Comparison of ENCODE assay signal across 15 cellular contexts in the genomic region with DNA sequence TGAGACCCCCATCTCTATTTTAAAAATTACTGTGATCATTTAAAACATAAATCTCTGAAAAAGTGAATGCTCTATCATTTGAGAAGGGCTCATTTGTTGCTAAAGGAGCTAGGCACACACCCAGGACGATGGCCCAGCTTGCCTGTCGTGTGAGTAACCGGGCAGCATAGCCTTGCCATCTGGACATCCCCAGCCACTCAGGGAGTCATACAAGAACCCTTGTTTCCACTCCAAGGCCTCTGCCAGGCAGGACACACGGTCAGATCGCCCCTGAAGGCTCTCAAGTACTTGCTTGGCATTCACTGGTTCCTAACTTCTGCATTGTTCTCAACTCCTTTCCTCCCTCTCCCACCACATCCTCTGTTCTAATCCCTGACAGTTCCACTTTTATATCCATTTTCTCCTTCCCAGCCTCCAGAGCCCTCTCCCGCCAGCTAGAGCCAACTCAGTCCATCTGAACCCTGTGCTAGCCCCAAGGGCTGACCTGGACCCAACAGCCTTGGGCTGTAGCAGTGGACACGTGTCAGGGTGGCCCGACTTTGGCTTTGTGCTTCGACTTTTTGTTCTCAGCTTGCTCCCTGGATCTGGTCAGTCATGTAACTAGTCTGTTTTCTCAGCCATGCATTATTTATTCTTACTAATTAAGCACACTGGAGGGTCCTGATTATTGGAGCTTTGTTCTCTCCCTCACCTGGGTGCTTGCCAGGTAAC. TPM values are rescaled to one million over a fixed set of nuclear protein-coding genes. Genes with fewer than 3 reads are reported as not detected.
A peak's percentile ranks its signal among the peaks of the same experiment; 100 is the strongest.
DNase-seq lines count a peak whose midpoint lies in the region; ATAC-seq, FAIRE-seq and TF ChIP-seq lines count a peak whose summit lies in the region.
"Had no signal": no experiment of that assay in that cellular context is flagged by ENCODE, and none has a peak within 500 bp of the region (broad histone marks: within the 10 kb centered on the region; RNA-seq: fewer than 3 reads in every experiment).

No MANE protein-coding gene starts in this region.

- WGBS in HepG2 (ENCODE audit: low lambda C conversion rate), result 32% methylated on average over 9 of the region's 9 CpGs
- WGBS in sigmoid colon, 2 donors, result 90 to 93% methylated on average over 9 of the region's 9 CpGs

- H3K4me2 ChIP-seq in PC-9 (peak overlapping the region; percentile 97), HepG2 (ENCODE audit: low read depth, low read length) (peak overlapping the region; percentile 93)

- H3K4me1 ChIP-seq in PC-9 (replicated peaks; ENCODE audit: insufficient read depth) (peaks cover 47% of the 10 kb centered on the region), HepG2 (ENCODE audit: insufficient read depth, low read length) (peaks cover 22% of the 10 kb centered on the region), sigmoid colon (no peaks in the 10 kb centered on the region)

- DNase-seq in DMS79 treated with DMSO at 0.1 percent for 48 hours (lab: John Stamatoyannopoulos, UW) (peak; percentile 9), PC-9 (no peak), HepG2 (ENCODE audit: low spot score) (no peak), sigmoid colon (peak; percentile 50), inferior parietal cortex (ENCODE audit: extremely low spot score) (no peak)
- DNase-seq: activated CD4-positive, alpha-beta T cell treated with anti-CD3 and anti-CD28 coated beads, Interleukin-2, amount 50 U/mL, for 4 hours; activated T-cell treated with anti-CD3 and anti-CD28 coated beads, Interleukin-2, amount 50 U/mL, for 4 hours; NCI-H2171; NCI-H774; occipital lobe; stimulated activated CD4-positive, alpha-beta T cell treated with anti-CD3 and anti-CD28 coated beads, Interleukin-2, amount 100 ng/mL, for 24 hours had no signal

- BruUV-seq in PC-9 (replicated peaks; lab: Mats Ljungman, UMichigan) (TSS peak; percentile 86), HepG2 (replicated peaks; lab: Mats Ljungman, UMichigan) (no TSS peak)

- TF ChIP-seq POLR2A in HepG2 (IDR thresholded peaks at IDR 0.05; ENCODE audit: insufficient read depth in 1 of 2, low read depth in 2 of 2, low read length in 2 of 2) (no peak), sigmoid colon (IDR thresholded peaks at IDR 0.05) (no peak)

- TF ChIP-seq CTCF in PC-9 (conservative IDR thresholded peaks at IDR 0.05) (no peak), HepG2 (CRISPR knock-in tag; IDR thresholded peaks at IDR 0.05) (no peak), sigmoid colon (IDR thresholded peaks at IDR 0.05) (no peak)

- peak overlapping the region; percentile 87 for H3K27ac ChIP-seq in PC-9
- H3K27ac ChIP-seq in HepG2 (ENCODE audit: extremely low read length, insufficient read depth, low read length), result no peak overlapping the region
- H3K27ac ChIP-seq in sigmoid colon, result no peak overlapping the region
- H3K27ac ChIP-seq: dorsolateral prefrontal cortex had no signal

- H3F3A ChIP-seq in PC-9 (ENCODE audit: insufficient read depth, low read depth), result peaks cover 37% of the 10 kb centered on the region

- in situ Hi-C loops in HepG2 (cut with HindIII; ENCODE audit: extremely low pct_ligation_motif_present, low pct_unique_long_range_greater_than_20kb), result no loop called here

- no peaks in the 10 kb centered on the region for H3K9me3 ChIP-seq in PC-9 (ENCODE audit: insufficient read depth, low read depth)
- H3K9me3 ChIP-seq in HepG2 (ENCODE audit: low read length), result no peaks in the 10 kb centered on the region
- H3K9me3 ChIP-seq in sigmoid colon, result no peaks in the 10 kb centered on the region
- H3K9me3 ChIP-seq: Peyer's patch had no signal

- TF ChIP-seq RAD21 in HepG2 (CRISPR knock-in tag; IDR thresholded peaks at IDR 0.05), result no peak

- no peak overlapping the region for H3K9ac ChIP-seq in HepG2 (ENCODE audit: insufficient read depth, low read depth, low read length)

- intact Hi-C loops in PC-9 (cut with micrococcal nuclease; ENCODE audit: unreplicated experiment), result loop anchor here (1.0 kb wide), 1 partner anchor 15 kb away; no protein-coding TSS in a partner anchor
- intact Hi-C loops in HepG2 (cut with micrococcal nuclease; ENCODE audit: unreplicated experiment), result no loop called here
- intact Hi-C loops in sigmoid colon (cut with DNase I), result no loop called here

- FAIRE-seq in HepG2 (lab: Jason Lieb, UNC), result no peak

- H3K36me3 ChIP-seq in PC-9 (ENCODE audit: low read depth), result no peaks in the 10 kb centered on the region
- H3K36me3 ChIP-seq in HepG2 (replicated peaks in 1 of 2; ENCODE audit: control insufficient read depth in 1 of 2, insufficient read depth in 2 of 2, low read length in 2 of 2), result no peaks in the 10 kb centered on the region
- H3K36me3 ChIP-seq in sigmoid colon, result no peaks in the 10 kb centered on the region
- H3K36me3 ChIP-seq: Peyer's patch had no signal

- ATAC-seq in HepG2, result peak; percentile 17; the same call in 2 of the 3 replicates
- no peak for ATAC-seq in HG03025 (IDR thresholded peaks at IDR 0.05; ENCODE audit: low FRiP score, unreplicated experiment)
- no peak for ATAC-seq in GM19463 (IDR thresholded peaks at IDR 0.05; ENCODE audit: unreplicated experiment)
- ATAC-seq: activated T-cell treated with anti-CD3 and anti-CD28 coated beads, Interleukin-2, amount 50 U/mL, for 4 hours had no signal

- H3K79me2 ChIP-seq in PC-9 (ENCODE audit: low read depth) (peaks cover 13% of the 10 kb centered on the region; the same call in 1 of the 2 replicates), HepG2 (ENCODE audit: insufficient read depth, low read length) (no peaks in the 10 kb centered on the region)

- H3K9me2 ChIP-seq in PC-9 (ENCODE audit: insufficient read depth), result no peaks in the 10 kb centered on the region

- CTCF ChIA-PET in PC-9 (lab: Charles Lee), result no interaction called here
- CTCF ChIA-PET in HepG2 (lab: Yijun Ruan, JAX; ENCODE audit: low intra/inter-chr PET ratio, low total read pairs), result no interaction called here

- H2AFZ ChIP-seq in PC-9, result peak overlapping the region; percentile 73
- H2AFZ ChIP-seq in HepG2 (ENCODE audit: low read length), result no peak overlapping the region

- H4K20me1 ChIP-seq in PC-9 (ENCODE audit: insufficient read depth) (no peaks in the 10 kb centered on the region), HepG2 (ENCODE audit: insufficient read depth, low read length) (no peaks in the 10 kb centered on the region)

- TF ChIP-seq EP300 in HepG2 (IDR thresholded peaks at IDR 0.05; ENCODE audit: low read depth in 2 of 2, low read length in 2 of 2), result no peak
- TF ChIP-seq EP300 in HepG2 (CRISPR knock-in tag; IDR thresholded peaks at IDR 0.05; ENCODE audit: borderline replicate concordance), result no peak
- no peak for TF ChIP-seq EP300 in sigmoid colon (IDR thresholded peaks at IDR 0.05)

- POLR2A ChIA-PET in PC-9 (lab: Charles Lee; ENCODE audit: unreplicated experiment), result no interaction called here
- POLR2A ChIA-PET in HepG2 (lab: Yijun Ruan, JAX), result no interaction called here

- H3K27me3 ChIP-seq in PC-9 (ENCODE audit: insufficient read depth, low read depth) (no peaks in the 10 kb centered on the region), HepG2 (ENCODE audit: control insufficient read depth in 1 of 2, insufficient read depth in 2 of 2, low read length in 2 of 2) (peaks cover 2 to 12% of the 10 kb centered on the region in 2 experiments; a peak in 2 of 5 replicates), sigmoid colon (no peaks in the 10 kb centered on the region)
- H3K27me3 ChIP-seq: Peyer's patch had no signal

- peak overlapping the region; percentile 54 for H3K4me3 ChIP-seq in PC-9
- H3K4me3 ChIP-seq in HepG2 (replicated peaks in 1 of 3; ENCODE audit: insufficient read depth in 1 of 3, low read depth in 2 of 3, low read length in 3 of 3), result no peak overlapping the region
- H3K4me3 ChIP-seq in sigmoid colon, result no peak overlapping the region
- H3K4me3 ChIP-seq: dorsolateral prefrontal cortex, Peyer's patch had no signal

TF ChIP-seq in HepG2, 621 proteins besides CTCF, POLR2A, EP300 and RAD21 (continues in another document):
- TF ChIP-seq, protein P1, sequence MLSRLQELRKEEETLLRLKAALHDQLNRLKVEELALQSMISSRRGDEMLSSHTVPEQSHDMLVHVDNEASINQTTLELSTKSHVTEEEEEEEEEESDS (CRISPR knock-in tag; IDR thresholded peaks at IDR 0.05; ENCODE audit: borderline replicate concordance), result no peak
- no peak for TF ChIP-seq STAG1 (CRISPR knock-in tag; IDR thresholded peaks at IDR 0.05)
- TF ChIP-seq MAFK (conservative IDR thresholded peaks at IDR 0.05 in 1 of 2, IDR thresholded peaks at IDR 0.05 in 1 of 2; ENCODE audit: low read length in 2 of 2), result no peak
- no peak for TF ChIP-seq LCORL (IDR thresholded peaks at IDR 0.05)
- TF ChIP-seq LCORL (CRISPR knock-in tag; IDR thresholded peaks at IDR 0.05), result 0 out of 2 replicates have a peak, but pooled peaks have one; percentile 49
- 0 out of 2 replicates have a peak, but pooled peaks have one; percentile 31 for TF ChIP-seq ZSCAN29 (CRISPR knock-in tag; conservative IDR thresholded peaks at IDR 0.05)

RNA-seq across cellular contexts. Expression of a gene that starts 15.7 kb away (rescaled TPM):
- 231 and 240 TPM in 2 replicates for total RNA-seq in PC-9 (2021)
- 60.3 and 75.7 TPM in 2 replicates for total RNA-seq in HepG2 (2016; rRNA removed; fragmentation: Illumina TruSeq; extraction: Trizol)
- 8.6 and 10.8 TPM in 2 replicates for total RNA-seq in HepG2 (2016; cell fraction: cytosol; rRNA removed; fragmentation: Illumina TruSeq; extraction: Trizol; ENCODE audit: low read depth)
- 63.6 and 68.8 TPM in 2 replicates for total RNA-seq in HepG2 (2016; cell fraction: insoluble cytoplasmic fraction; rRNA removed; fragmentation: Illumina TruSeq; extraction: Trizol)
- total RNA-seq in HepG2 (2016; cell fraction: membrane; rRNA removed; fragmentation: Illumina TruSeq; extraction: Trizol), result 21.2 and 23.3 TPM in 2 replicates
- 35.3 and 38.9 TPM in 2 replicates for total RNA-seq in HepG2 (2016; cell fraction: nucleus; rRNA removed; fragmentation: Illumina TruSeq; extraction: Trizol)
- polyA plus RNA-seq in HepG2 (2011; rRNA removed), result 34.7 and 36.8 TPM in 2 replicates
- 34.1 and 34.2 TPM in 2 replicates for polyA plus RNA-seq in HepG2 (2011; cell fraction: cytosol; rRNA removed)
- 25.0 and 25.8 TPM in 2 replicates for polyA plus RNA-seq in HepG2 (2011; cell fraction: nucleus; rRNA removed)
- polyA plus RNA-seq in HepG2 (2012), result 18.5 and 28.6 TPM in 2 replicates
- polyA plus RNA-seq in HepG2 (2016; cell fraction: cytosol; fragmentation: Illumina TruSeq; extraction: Trizol; ENCODE audit: low read depth), result 5.0 and 5.1 TPM in 2 replicates
- 79.1 and 90.3 TPM in 2 replicates for polyA plus RNA-seq in HepG2 (2016; cell fraction: insoluble cytoplasmic fraction; fragmentation: Illumina TruSeq; extraction: Trizol; ENCODE audit: low read depth)
- 12.2 TPM in 2 replicates for polyA plus RNA-seq in HepG2 (2016; cell fraction: membrane; fragmentation: Illumina TruSeq; extraction: Trizol; ENCODE audit: low read depth)
- 60.9 and 63.5 TPM in 2 replicates for polyA plus RNA-seq in HepG2 (2016; cell fraction: nucleus; fragmentation: Illumina TruSeq; extraction: Trizol; ENCODE audit: insufficient read depth, low read depth)
- 45.1 and 93.9 TPM in 2 replicates for polyA minus RNA-seq in HepG2 (2011; rRNA and poly(A)+ RNA removed; ENCODE audit: low replicate concordance)
- polyA minus RNA-seq in HepG2 (2011; cell fraction: cytosol; rRNA and poly(A)+ RNA removed), result 28.8 and 29.4 TPM in 2 replicates
- polyA minus RNA-seq in HepG2 (2011; cell fraction: nucleus; rRNA and poly(A)+ RNA removed), result 17.6 and 19.8 TPM in 2 replicates
- total RNA-seq in sigmoid colon, result 10 to 100 TPM; 33.5 to 46.0 (median 38.3) TPM
- 100 to 1,000 TPM; 214 to 333 (median 262) TPM for polyA plus RNA-seq in sigmoid colon

Comparison
In these comparisons a context has a peak if more than half of its experiments do, and no peak if none do; other contexts are left out.
1. DNase-seq: peak in DMS79 treated with DMSO at 0.1 percent for 48 hours (single experiment) and sigmoid colon (single experiment); none in PC-9 (0 of 2), HepG2 (single experiment) and inferior parietal cortex (single experiment).